Comparison of ENCODE assay signal across 16 cellular contexts in the genomic region with DNA sequence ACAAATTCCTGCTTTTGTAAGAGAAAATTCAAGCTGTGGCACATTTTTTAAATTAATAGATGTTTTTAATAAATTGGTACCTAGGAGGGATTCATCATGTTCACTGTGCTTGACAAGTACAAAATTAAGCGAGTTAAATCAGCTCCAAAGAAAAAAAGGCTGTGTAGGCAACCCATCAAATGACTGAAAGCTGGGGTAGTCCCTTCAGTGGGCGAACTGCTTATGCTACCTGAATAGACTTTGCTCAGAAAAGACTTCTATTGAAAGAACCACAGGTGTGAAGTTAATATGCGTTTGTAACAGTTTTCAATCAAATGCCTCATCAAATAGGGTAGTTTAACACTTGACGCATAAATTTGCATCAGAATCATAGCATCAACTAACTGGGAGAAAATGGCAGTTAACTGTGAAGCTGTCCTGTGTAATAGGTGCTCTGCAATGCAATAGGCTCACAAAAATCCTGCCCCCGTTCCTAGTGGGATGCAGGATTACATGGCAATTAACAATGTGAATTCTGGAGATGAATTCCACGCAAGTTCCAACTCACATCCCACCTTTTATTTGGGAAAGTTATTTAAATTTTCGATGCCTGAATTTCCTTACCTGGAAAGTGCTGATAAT. TPM values are rescaled to one million over a fixed set of nuclear protein-coding genes. Genes with fewer than 3 reads are reported as not detected.
A peak's percentile ranks its signal among the peaks of the same experiment; 100 is the strongest.
DNase-seq lines count a peak whose midpoint lies in the region; ATAC-seq and TF ChIP-seq lines count a peak whose summit lies in the region.
"Had no signal": no experiment of that assay in that cellular context is flagged by ENCODE, and none has a peak within 500 bp of the region (broad histone marks: within the 10 kb centered on the region; RNA-seq: fewer than 3 reads in every experiment).

No MANE protein-coding gene starts in this region.

- H3K27me3 ChIP-seq in GM23338 (ENCODE audit: insufficient read depth) (no peaks in the 10 kb centered on the region), esophagus muscularis mucosa (no peaks in the 10 kb centered on the region), uterus (no peaks in the 10 kb centered on the region)

- intact Hi-C loops in esophagus muscularis mucosa (cut with DNase I) (no loop called here), uterus (cut with DNase I; ENCODE audit: low total_unique reads) (no loop called here)

- H3K27ac Mint-ChIP-seq in GM23338: no peak overlapping the region
- H3K27ac Mint-ChIP-seq: CD4-positive, alpha-beta memory T cell had no signal

- H3K9me2 ChIP-seq in GM23338 (ENCODE audit: insufficient read depth): no peaks in the 10 kb centered on the region; the same call in 1 of the 2 replicates

- 89% methylated on average over 7 of the region's 7 CpGs for WGBS in esophagus muscularis mucosa

- no peaks in the 10 kb centered on the region for H3K36me3 Mint-ChIP-seq in GM23338 (ENCODE audit: low read depth)
- H3K36me3 Mint-ChIP-seq: CD4-positive, alpha-beta memory T cell had no signal

- H3K36me3 ChIP-seq in GM23338 (ENCODE audit: insufficient read depth): no peaks in the 10 kb centered on the region
- no peaks in the 10 kb centered on the region for H3K36me3 ChIP-seq in esophagus muscularis mucosa
- no peaks in the 10 kb centered on the region for H3K36me3 ChIP-seq in uterus

- TF ChIP-seq EP300 in esophagus muscularis mucosa (IDR thresholded peaks at IDR 0.05): no peak

- H3K27ac ChIP-seq in GM23338 (ENCODE audit: low read depth): no peak overlapping the region
- no peak overlapping the region for H3K27ac ChIP-seq in caudate nucleus (ENCODE audit: low read depth, low read length)
- no peak overlapping the region for H3K27ac ChIP-seq in esophagus muscularis mucosa (replicated peaks in 1 of 4)
- no peak overlapping the region for H3K27ac ChIP-seq in uterus

- peaks cover 25% of the 10 kb centered on the region for H3K4me1 Mint-ChIP-seq in GM23338

- no peak for TF ChIP-seq CTCF in GM23338 (conservative IDR thresholded peaks at IDR 0.05; ENCODE audit: low read depth in 2 of 2)
- no peak for TF ChIP-seq CTCF in esophagus muscularis mucosa (IDR thresholded peaks at IDR 0.05)
- TF ChIP-seq CTCF in uterus (IDR thresholded peaks at IDR 0.05): no peak

- TF ChIP-seq POLR2A in esophagus muscularis mucosa (IDR thresholded peaks at IDR 0.05; ENCODE audit: low read depth): no peak
- TF ChIP-seq POLR2A in uterus (IDR thresholded peaks at IDR 0.05): no peak

- H3K4me3 ChIP-seq in GM23338 (no peak overlapping the region; the same call in 1 of the 2 replicates), esophagus muscularis mucosa (no peak overlapping the region), uterus (no peak overlapping the region)

- H3F3A ChIP-seq in GM23338 (replicated peaks; ENCODE audit: low read depth): no peaks in the 10 kb centered on the region

- peak overlapping the region; percentile 36 for H3K4me2 ChIP-seq in GM23338

- peak; percentile 46 for DNase-seq in GM23338 (ENCODE audit: low spot score)
- DNase-seq in caudate nucleus (lab: John Stamatoyannopoulos, UW): peak in 33 of 61 donors; percentile 1 to 96 (median 33)
- DNase-seq in esophagus muscularis mucosa (ENCODE audit: extremely low spot score): peak; percentile 12
- peak; percentile 76 for DNase-seq in putamen (ENCODE audit: low spot score)
- no peak for DNase-seq in GM03348 (ENCODE audit: low spot score)
- DNase-seq in NCI-H748 treated with DMSO at 0.1 percent for 48 hours (lab: John Stamatoyannopoulos, UW): no peak
- no peak for DNase-seq in uterus
- DNase-seq: C1 segment of cervical spinal cord; CD4-positive, alpha-beta memory T cell; DMS 273 treated with DMSO at 0.1 percent for 48 hours; DMS79; EL; GDM1; H9 had no signal

- H2AFZ ChIP-seq in GM23338: no peak overlapping the region

- H3K27me3 Mint-ChIP-seq in GM23338 (ENCODE audit: insufficient read depth, low read depth, poor library complexity): peaks cover 2% of the 10 kb centered on the region

- no peaks in the 10 kb centered on the region for H3K9me3 Mint-ChIP-seq in GM23338
- H3K9me3 Mint-ChIP-seq: H9 had no signal

- ATAC-seq in GM23338 (peak; percentile 54; the same call in 2 of the 3 replicates), GM21786 (IDR thresholded peaks at IDR 0.05; ENCODE audit: unreplicated experiment) (no peak)
- ATAC-seq: HCT116 had no signal

- no peaks in the 10 kb centered on the region for H4K20me1 ChIP-seq in GM23338 (replicated peaks; ENCODE audit: insufficient read depth)

- H3K9me3 ChIP-seq in esophagus muscularis mucosa (no peaks in the 10 kb centered on the region), uterus (no peaks in the 10 kb centered on the region)

- no peaks in the 10 kb centered on the region for H3K79me2 ChIP-seq in GM23338 (replicated peaks; ENCODE audit: insufficient read depth)

- H3K4me1 ChIP-seq in GM23338 (ENCODE audit: insufficient read depth) (peaks cover 28% of the 10 kb centered on the region), esophagus muscularis mucosa (no peaks in the 10 kb centered on the region), uterus (no peaks in the 10 kb centered on the region)

- no peak overlapping the region for H3K4me3 Mint-ChIP-seq in GM23338
- H3K4me3 Mint-ChIP-seq: CD4-positive, alpha-beta memory T cell; H9 had no signal

TF ChIP-seq in GM23338, 12 proteins besides CTCF, POLR2A, EP300 and RAD21 (continues in another document):
- TF ChIP-seq EZH2phosphoT487 (IDR thresholded peaks at IDR 0.05; ENCODE audit: unreplicated experiment): no peak
- TF ChIP-seq STAT1 (IDR thresholded peaks at IDR 0.05; ENCODE audit: unreplicated experiment): no peak
- no peak for TF ChIP-seq POLR2AphosphoS5 (IDR thresholded peaks at IDR 0.05; ENCODE audit: low read depth)
- no peak for TF ChIP-seq JUNB (IDR thresholded peaks at IDR 0.05; ENCODE audit: unreplicated experiment)
- TF ChIP-seq, protein P1, sequence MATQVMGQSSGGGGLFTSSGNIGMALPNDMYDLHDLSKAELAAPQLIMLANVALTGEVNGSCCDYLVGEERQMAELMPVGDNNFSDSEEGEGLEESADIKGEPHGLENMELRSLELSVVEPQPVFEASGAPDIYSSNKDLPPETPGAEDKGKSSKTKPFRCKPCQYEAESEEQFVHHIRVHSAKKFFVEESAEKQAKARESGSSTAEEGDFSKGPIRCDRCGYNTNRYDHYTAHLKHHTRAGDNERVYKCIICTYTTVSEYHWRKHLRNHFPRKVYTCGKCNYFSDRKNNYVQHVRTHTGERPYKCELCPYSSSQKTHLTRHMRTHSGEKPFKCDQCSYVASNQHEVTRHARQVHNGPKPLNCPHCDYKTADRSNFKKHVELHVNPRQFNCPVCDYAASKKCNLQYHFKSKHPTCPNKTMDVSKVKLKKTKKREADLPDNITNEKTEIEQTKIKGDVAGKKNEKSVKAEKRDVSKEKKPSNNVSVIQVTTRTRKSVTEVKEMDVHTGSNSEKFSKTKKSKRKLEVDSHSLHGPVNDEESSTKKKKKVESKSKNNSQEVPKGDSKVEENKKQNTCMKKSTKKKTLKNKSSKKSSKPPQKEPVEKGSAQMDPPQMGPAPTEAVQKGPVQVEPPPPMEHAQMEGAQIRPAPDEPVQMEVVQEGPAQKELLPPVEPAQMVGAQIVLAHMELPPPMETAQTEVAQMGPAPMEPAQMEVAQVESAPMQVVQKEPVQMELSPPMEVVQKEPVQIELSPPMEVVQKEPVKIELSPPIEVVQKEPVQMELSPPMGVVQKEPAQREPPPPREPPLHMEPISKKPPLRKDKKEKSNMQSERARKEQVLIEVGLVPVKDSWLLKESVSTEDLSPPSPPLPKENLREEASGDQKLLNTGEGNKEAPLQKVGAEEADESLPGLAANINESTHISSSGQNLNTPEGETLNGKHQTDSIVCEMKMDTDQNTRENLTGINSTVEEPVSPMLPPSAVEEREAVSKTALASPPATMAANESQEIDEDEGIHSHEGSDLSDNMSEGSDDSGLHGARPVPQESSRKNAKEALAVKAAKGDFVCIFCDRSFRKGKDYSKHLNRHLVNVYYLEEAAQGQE (IDR thresholded peaks at IDR 0.05; ENCODE audit: unreplicated experiment): no peak
- TF ChIP-seq ZNF331 (CRISPR knock-in tag; IDR thresholded peaks at IDR 0.05; ENCODE audit: low read depth): no peak
- no peak for TF ChIP-seq ETS1 (IDR thresholded peaks at IDR 0.05)
- TF ChIP-seq CREB1 (CRISPR knock-in tag; IDR thresholded peaks at IDR 0.05; ENCODE audit: low read depth): no peak

RNA-seq across cellular contexts. Expression of gene ARL15, which starts 14.4 kb away (rescaled TPM):
- total RNA-seq in GM23338 (2014; rRNA removed; shearing (Covaris generic)): 34.5 and 54.0 TPM in 2 replicates
- polyA plus RNA-seq in GM23338 (2016; fragmentation: Nextera tagmentation; extraction: Ambion mirVana): 12.1 and 13.0 TPM in 2 replicates
- total RNA-seq in esophagus muscularis mucosa (10 to 100 TPM; 11.6 to 21.6 (median 16.5) TPM), uterus (100 to 1,000 TPM in 1 of 4 donors, 10 to 100 TPM in 3; 36.2 to 338 (median 69.0) TPM)

Comparison
In these comparisons a context has a peak if more than half of its experiments do, and no peak if none do; other contexts are left out.
1. DNase-seq: peak in GM23338 (single experiment), caudate nucleus (33 of 61), esophagus muscularis mucosa (single experiment) and putamen (single experiment); none in GM03348 (single experiment), NCI-H748 treated with DMSO at 0.1 percent for 48 hours (single experiment) and uterus (0 of 2).